ENCODE assay signal across 11 cellular contexts in genomic region chr12:52358575-52359350, GRCh38. TPM values are rescaled to one million over a fixed set of nuclear protein-coding genes. Genes with fewer than 3 reads are reported as not detected.
DNase-seq lines count a peak whose midpoint lies in the region; ATAC-seq and TF ChIP-seq lines count a peak whose summit lies in the region.
"Had no signal": no experiment of that assay in that cellular context is flagged by ENCODE, and none has a peak within 500 bp of the region (broad histone marks: within the 10 kb centered on the region; RNA-seq: fewer than 3 reads in every experiment).

No MANE protein-coding gene starts in this region.

- peak overlapping the region; percentile 36 for H3K4me3 ChIP-seq in Loucy (ENCODE audit: low read length, poor library complexity, severe bottlenecking)
- H3K4me3 ChIP-seq: breast epithelium had no signal

- H3K9me3 Mint-ChIP-seq in activated CD4-positive, alpha-beta T cell treated with anti-CD3 and anti-CD28 coated beads, Interleukin-2, amount 10 ng/mL, durations not matched to agents 24 days and 14 days: no peaks in the 10 kb centered on the region
- no peaks in the 10 kb centered on the region for H3K9me3 Mint-ChIP-seq in natural killer cell
- no peaks in the 10 kb centered on the region for H3K9me3 Mint-ChIP-seq in chondrocyte (ENCODE audit: low read depth)

- H3K4me3 Mint-ChIP-seq in activated CD4-positive, alpha-beta T cell treated with anti-CD3 and anti-CD28 coated beads, Interleukin-2, amount 10 ng/mL, durations not matched to agents 24 days and 14 days: no peak overlapping the region
- H3K4me3 Mint-ChIP-seq in natural killer cell (no peak overlapping the region), chondrocyte (ENCODE audit: unreplicated experiment) (no peak overlapping the region)

- no peaks in the 10 kb centered on the region for H3K36me3 Mint-ChIP-seq in activated CD4-positive, alpha-beta T cell treated with anti-CD3 and anti-CD28 coated beads, Interleukin-2, amount 10 ng/mL, durations not matched to agents 24 days and 14 days (ENCODE audit: low read depth)
- H3K36me3 Mint-ChIP-seq in natural killer cell: no peaks in the 10 kb centered on the region
- H3K36me3 Mint-ChIP-seq in chondrocyte (ENCODE audit: low read depth): no peaks in the 10 kb centered on the region

- no peaks in the 10 kb centered on the region for H3K36me3 ChIP-seq in Loucy (ENCODE audit: insufficient read depth, low read length)
- H3K36me3 ChIP-seq: breast epithelium had no signal

- CTCF ChIA-PET in HEK293T (lab: Yijun Ruan, JAX): interaction anchor here (1.1 kb wide), 1 partner anchor 80 kb away, joined by 3 read pairs; no protein-coding TSS in a partner anchor

- no peaks in the 10 kb centered on the region for H3K9me2 ChIP-seq in Loucy (replicated peaks; ENCODE audit: low read depth, low read length)

- H4K20me1 ChIP-seq in Loucy (ENCODE audit: insufficient read depth, low read length, poor library complexity, severe bottlenecking): no peaks in the 10 kb centered on the region

- no peaks in the 10 kb centered on the region for H3K27me3 ChIP-seq in Loucy (ENCODE audit: insufficient read depth, low read length, poor library complexity, severe bottlenecking)
- H3K27me3 ChIP-seq: breast epithelium had no signal

- no peak overlapping the region for H3K27ac Mint-ChIP-seq in activated CD4-positive, alpha-beta T cell treated with anti-CD3 and anti-CD28 coated beads, Interleukin-2, amount 10 ng/mL, durations not matched to agents 24 days and 14 days
- H3K27ac Mint-ChIP-seq in natural killer cell (peak overlapping the region in 1 of 2 donors; percentile 25), chondrocyte (ENCODE audit: unreplicated experiment) (no peak overlapping the region)

- intact Hi-C loops in activated CD4-positive, alpha-beta T cell treated with anti-CD3 and anti-CD28 coated beads, Interleukin-2, amount 10 ng/mL, durations not matched to agents 24 days and 14 days (cut with micrococcal nuclease): no loop called here
- intact Hi-C loops in natural killer cell (cut with micrococcal nuclease): loop anchor here (10.0 kb wide), 1 partner anchor 54 kb away; no protein-coding TSS in a partner anchor

- peak overlapping the region; percentile 57 for H3K4me2 ChIP-seq in Loucy (ENCODE audit: low read depth, low read length, poor library complexity, severe bottlenecking)

- POLR2A ChIA-PET in HEK293T (lab: Yijun Ruan, JAX): no interaction called here

- peak; percentile 64 for DNase-seq in activated CD4-positive, alpha-beta T cell treated with anti-CD3 and anti-CD28 coated beads, Interleukin-2, amount 10 ng/mL, durations not matched to agents 24 days and 14 days
- no peak for DNase-seq in activated CD4-positive, alpha-beta T cell treated with anti-CD3 and anti-CD28 coated beads, Interleukin-2, amount 50 U/mL, for 1 hour
- DNase-seq in natural killer cell (peak; percentile 15), NCI-H748 (lab: John Stamatoyannopoulos, UW; ENCODE audit: unreplicated experiment) (no peak), HEK293T (ENCODE audit: extremely low spot score) (no peak), chondrocyte (ENCODE audit: low spot score) (no peak)
- DNase-seq: NCI-H524 had no signal

- peaks cover 6% of the 10 kb centered on the region for H3K27me3 Mint-ChIP-seq in activated CD4-positive, alpha-beta T cell treated with anti-CD3 and anti-CD28 coated beads, Interleukin-2, amount 10 ng/mL, durations not matched to agents 24 days and 14 days
- H3K27me3 Mint-ChIP-seq in natural killer cell (ENCODE audit: low read depth in 2 of 2) (peaks cover 48 to 55% of the 10 kb centered on the region in 2 donors), chondrocyte (ENCODE audit: low read depth) (peaks cover 27% of the 10 kb centered on the region)

- H3F3A ChIP-seq in Loucy (ENCODE audit: low read depth): no peaks in the 10 kb centered on the region

- H3K4me1 Mint-ChIP-seq in activated CD4-positive, alpha-beta T cell treated with anti-CD3 and anti-CD28 coated beads, Interleukin-2, amount 10 ng/mL, durations not matched to agents 24 days and 14 days: peaks cover 12% of the 10 kb centered on the region
- H3K4me1 Mint-ChIP-seq in natural killer cell (peaks cover 40 to 44% of the 10 kb centered on the region in 2 donors), chondrocyte (ENCODE audit: low read depth) (peaks cover 4% of the 10 kb centered on the region)

- no peaks in the 10 kb centered on the region for H3K9me3 ChIP-seq in Loucy (ENCODE audit: insufficient read depth, low read depth, low read length)
- H3K9me3 ChIP-seq: breast epithelium had no signal

- peaks cover 52% of the 10 kb centered on the region for H3K4me1 ChIP-seq in Loucy (ENCODE audit: insufficient read depth, low read length, poor library complexity, severe bottlenecking)
- H3K4me1 ChIP-seq: breast epithelium had no signal

- TF ChIP-seq CTCF in Loucy (conservative IDR thresholded peaks at IDR 0.05; ENCODE audit: low read length): peak; percentile 52
- TF ChIP-seq CTCF in natural killer cell (IDR thresholded peaks at IDR 0.05): no peak
- no peak for TF ChIP-seq CTCF in chondrocyte (IDR thresholded peaks at IDR 0.05)

- peak overlapping the region; percentile 37 for H3K9ac ChIP-seq in Loucy (ENCODE audit: low read depth, low read length, poor library complexity, severe bottlenecking)

- H3K79me2 ChIP-seq in Loucy (ENCODE audit: insufficient read depth, low read length): no peaks in the 10 kb centered on the region

- ATAC-seq in GM21723 (IDR thresholded peaks at IDR 0.05; ENCODE audit: unreplicated experiment) (peak; percentile 98), natural killer cell (peak; percentile 41 to 77 (median 49))

- H2AFZ ChIP-seq in Loucy (ENCODE audit: low read length): no peak overlapping the region

TF ChIP-seq in HEK293T, 16 proteins besides CTCF, POLR2A, EP300 and RAD21:
- TF ChIP-seq SUZ12 (IDR thresholded peaks at IDR 0.05): no peak
- no peak for TF ChIP-seq ZNF384 (IDR thresholded peaks at IDR 0.05)
- TF ChIP-seq LEF1 (IDR thresholded peaks at IDR 0.05; ENCODE audit: borderline replicate concordance): no peak
- TF ChIP-seq FOXM1 (IDR thresholded peaks at IDR 0.05; ENCODE audit: borderline replicate concordance): no peak
- TF ChIP-seq HDGF (IDR thresholded peaks at IDR 0.05; ENCODE audit: borderline replicate concordance): no peak
- no peak for TF ChIP-seq ARNT (IDR thresholded peaks at IDR 0.05)
- no peak for TF ChIP-seq BHLHE40 (IDR thresholded peaks at IDR 0.05; ENCODE audit: borderline replicate concordance)
- no peak for TF ChIP-seq TARDBP (IDR thresholded peaks at IDR 0.05)
- TF ChIP-seq FOXA1 (IDR thresholded peaks at IDR 0.05): no peak
- no peak for TF ChIP-seq FOXK2 (IDR thresholded peaks at IDR 0.05)
- no peak for TF ChIP-seq L3MBTL2 (conservative IDR thresholded peaks at IDR 0.05)
- no peak for TF ChIP-seq PKNOX1 (IDR thresholded peaks at IDR 0.05)
- TF ChIP-seq NFRKB (IDR thresholded peaks at IDR 0.05): no peak
- no peak for TF ChIP-seq SP1 (IDR thresholded peaks at IDR 0.05)
- TF ChIP-seq ELF4 (IDR thresholded peaks at IDR 0.05): no peak
- TF ChIP-seq CTBP1 (IDR thresholded peaks at IDR 0.05; ENCODE audit: borderline replicate concordance): no peak

RNA-seq across cellular contexts. Expression of gene KRT85, which starts 8.5 kb away (rescaled TPM):
- total RNA-seq in activated CD4-positive, alpha-beta T cell treated with anti-CD3 and anti-CD28 coated beads, Interleukin-2, amount 10 ng/mL, durations not matched to agents 24 days and 14 days: not detected in 2 replicates
- not detected for total RNA-seq in natural killer cell
- not detected in 3 replicates for total RNA-seq in chondrocyte
- total RNA-seq: breast epithelium, lung microvascular endothelial cell had no signal

RNA-seq across cellular contexts. Expression of gene KRT84, which starts 26.7 kb away (rescaled TPM):
- not detected in 2 replicates for total RNA-seq in activated CD4-positive, alpha-beta T cell treated with anti-CD3 and anti-CD28 coated beads, Interleukin-2, amount 10 ng/mL, durations not matched to agents 24 days and 14 days
- not detected for total RNA-seq in natural killer cell
- total RNA-seq in chondrocyte: not detected in 3 replicates
- total RNA-seq: breast epithelium, lung microvascular endothelial cell had no signal

RNA-seq across cellular contexts. Expression of gene KRT83, which starts 37.6 kb away (rescaled TPM):
- total RNA-seq in activated CD4-positive, alpha-beta T cell treated with anti-CD3 and anti-CD28 coated beads, Interleukin-2, amount 10 ng/mL, durations not matched to agents 24 days and 14 days: not detected in 2 replicates
- total RNA-seq in natural killer cell (not detected), chondrocyte (not detected in 3 replicates)
- total RNA-seq: lung microvascular endothelial cell had no signal

RNA-seq across cellular contexts. Expression of gene KRT82, which starts 47.4 kb away (rescaled TPM):
- not detected in 2 replicates for total RNA-seq in activated CD4-positive, alpha-beta T cell treated with anti-CD3 and anti-CD28 coated beads, Interleukin-2, amount 10 ng/mL, durations not matched to agents 24 days and 14 days
- total RNA-seq in natural killer cell (not detected), chondrocyte (not detected in 3 replicates)
- total RNA-seq: breast epithelium, lung microvascular endothelial cell had no signal

Comparison
In these comparisons a context has a peak if more than half of its experiments do, and no peak if none do; other contexts are left out.
1. DNase-seq: peak in activated CD4-positive, alpha-beta T cell treated with anti-CD3 and anti-CD28 coated beads, Interleukin-2, amount 10 ng/mL, durations not matched to agents 24 days and 14 days (single experiment) and natural killer cell (single experiment); none in activated CD4-positive, alpha-beta T cell treated with anti-CD3 and anti-CD28 coated beads, Interleukin-2, amount 50 U/mL, for 1 hour (single experiment), NCI-H748 (single experiment), HEK293T (single experiment) and chondrocyte (single experiment).